Comparison of ENCODE assay signal across 1 cellular context in the genomic region with DNA sequence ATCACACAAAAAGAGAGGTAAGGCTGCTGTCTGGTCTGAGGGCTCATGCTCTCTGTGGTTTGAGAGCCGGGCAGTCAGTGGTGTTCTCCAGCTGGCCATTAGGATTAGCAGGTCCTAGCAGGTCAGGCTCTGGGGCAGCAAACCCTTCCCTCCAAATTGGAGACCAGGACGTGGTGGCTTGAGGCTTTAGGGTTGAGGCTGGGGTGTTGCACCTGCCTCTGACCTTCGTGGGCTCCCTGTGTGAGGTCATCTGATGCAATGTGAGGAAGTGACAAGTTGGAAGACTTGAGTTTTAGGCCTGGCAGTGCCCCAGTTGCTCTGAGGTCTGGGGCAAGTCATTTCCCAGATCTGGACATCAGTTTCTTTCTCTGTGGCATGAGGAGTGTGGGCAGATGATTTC.
TF ChIP-seq lines count a peak whose summit lies in the region.

No MANE protein-coding gene starts in this region.

TF ChIP-seq in GM12878, 131 proteins besides CTCF, POLR2A, EP300 and RAD21:
- TF ChIP-seq CREB1 (IDR thresholded peaks at IDR 0.05; ENCODE audit: low read depth) (0 out of 2 replicates have a peak, but pooled peaks have one; percentile 24), HDGF (IDR thresholded peaks at IDR 0.05) (no peak), EED (IDR thresholded peaks at IDR 0.05; ENCODE audit: low read depth) (no peak), YBX1 (IDR thresholded peaks at IDR 0.05) (no peak), MYB (IDR thresholded peaks at IDR 0.05; ENCODE audit: borderline replicate concordance, low read depth, low read length) (no peak), SPI1 (IDR thresholded peaks at IDR 0.05; ENCODE audit: borderline replicate concordance, insufficient read depth, low read depth, low read length) (peak; percentile 34; the same call in 1 of the 2 replicates), BMI1 (IDR thresholded peaks at IDR 0.05; ENCODE audit: borderline replicate concordance) (no peak), GABPA (IDR thresholded peaks at IDR 0.05; ENCODE audit: low read depth) (no peak), MEF2B (IDR thresholded peaks at IDR 0.05; ENCODE audit: partially characterized antibody, poor library complexity, severe bottlenecking) (no peak), POLR2AphosphoS5 (IDR thresholded peaks at IDR 0.05; ENCODE audit: low read length) (no peak), NR2F1 (conservative IDR thresholded peaks at IDR 0.05) (0 out of 2 replicates have a peak, but pooled peaks have one; percentile 24)
- TF ChIP-seq, protein P1, sequence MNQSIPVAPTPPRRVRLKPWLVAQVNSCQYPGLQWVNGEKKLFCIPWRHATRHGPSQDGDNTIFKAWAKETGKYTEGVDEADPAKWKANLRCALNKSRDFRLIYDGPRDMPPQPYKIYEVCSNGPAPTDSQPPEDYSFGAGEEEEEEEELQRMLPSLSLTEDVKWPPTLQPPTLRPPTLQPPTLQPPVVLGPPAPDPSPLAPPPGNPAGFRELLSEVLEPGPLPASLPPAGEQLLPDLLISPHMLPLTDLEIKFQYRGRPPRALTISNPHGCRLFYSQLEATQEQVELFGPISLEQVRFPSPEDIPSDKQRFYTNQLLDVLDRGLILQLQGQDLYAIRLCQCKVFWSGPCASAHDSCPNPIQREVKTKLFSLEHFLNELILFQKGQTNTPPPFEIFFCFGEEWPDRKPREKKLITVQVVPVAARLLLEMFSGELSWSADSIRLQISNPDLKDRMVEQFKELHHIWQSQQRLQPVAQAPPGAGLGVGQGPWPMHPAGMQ (IDR thresholded peaks at IDR 0.05; ENCODE audit: borderline replicate concordance): no peak
- TF ChIP-seq, protein P2, sequence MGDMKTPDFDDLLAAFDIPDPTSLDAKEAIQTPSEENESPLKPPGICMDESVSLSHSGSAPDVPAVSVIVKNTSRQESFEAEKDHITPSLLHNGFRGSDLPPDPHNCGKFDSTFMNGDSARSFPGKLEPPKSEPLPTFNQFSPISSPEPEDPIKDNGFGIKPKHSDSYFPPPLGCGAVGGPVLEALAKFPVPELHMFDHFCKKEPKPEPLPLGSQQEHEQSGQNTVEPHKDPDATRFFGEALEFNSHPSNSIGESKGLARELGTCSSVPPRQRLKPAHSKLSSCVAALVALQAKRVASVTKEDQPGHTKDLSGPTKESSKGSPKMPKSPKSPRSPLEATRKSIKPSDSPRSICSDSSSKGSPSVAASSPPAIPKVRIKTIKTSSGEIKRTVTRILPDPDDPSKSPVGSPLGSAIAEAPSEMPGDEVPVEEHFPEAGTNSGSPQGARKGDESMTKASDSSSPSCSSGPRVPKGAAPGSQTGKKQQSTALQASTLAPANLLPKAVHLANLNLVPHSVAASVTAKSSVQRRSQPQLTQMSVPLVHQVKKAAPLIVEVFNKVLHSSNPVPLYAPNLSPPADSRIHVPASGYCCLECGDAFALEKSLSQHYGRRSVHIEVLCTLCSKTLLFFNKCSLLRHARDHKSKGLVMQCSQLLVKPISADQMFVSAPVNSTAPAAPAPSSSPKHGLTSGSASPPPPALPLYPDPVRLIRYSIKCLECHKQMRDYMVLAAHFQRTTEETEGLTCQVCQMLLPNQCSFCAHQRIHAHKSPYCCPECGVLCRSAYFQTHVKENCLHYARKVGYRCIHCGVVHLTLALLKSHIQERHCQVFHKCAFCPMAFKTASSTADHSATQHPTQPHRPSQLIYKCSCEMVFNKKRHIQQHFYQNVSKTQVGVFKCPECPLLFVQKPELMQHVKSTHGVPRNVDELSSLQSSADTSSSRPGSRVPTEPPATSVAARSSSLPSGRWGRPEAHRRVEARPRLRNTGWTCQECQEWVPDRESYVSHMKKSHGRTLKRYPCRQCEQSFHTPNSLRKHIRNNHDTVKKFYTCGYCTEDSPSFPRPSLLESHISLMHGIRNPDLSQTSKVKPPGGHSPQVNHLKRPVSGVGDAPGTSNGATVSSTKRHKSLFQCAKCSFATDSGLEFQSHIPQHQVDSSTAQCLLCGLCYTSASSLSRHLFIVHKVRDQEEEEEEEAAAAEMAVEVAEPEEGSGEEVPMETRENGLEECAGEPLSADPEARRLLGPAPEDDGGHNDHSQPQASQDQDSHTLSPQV (IDR thresholded peaks at IDR 0.05): no peak
